ENCODE assay signal across 18 cellular contexts in the genomic region with DNA sequence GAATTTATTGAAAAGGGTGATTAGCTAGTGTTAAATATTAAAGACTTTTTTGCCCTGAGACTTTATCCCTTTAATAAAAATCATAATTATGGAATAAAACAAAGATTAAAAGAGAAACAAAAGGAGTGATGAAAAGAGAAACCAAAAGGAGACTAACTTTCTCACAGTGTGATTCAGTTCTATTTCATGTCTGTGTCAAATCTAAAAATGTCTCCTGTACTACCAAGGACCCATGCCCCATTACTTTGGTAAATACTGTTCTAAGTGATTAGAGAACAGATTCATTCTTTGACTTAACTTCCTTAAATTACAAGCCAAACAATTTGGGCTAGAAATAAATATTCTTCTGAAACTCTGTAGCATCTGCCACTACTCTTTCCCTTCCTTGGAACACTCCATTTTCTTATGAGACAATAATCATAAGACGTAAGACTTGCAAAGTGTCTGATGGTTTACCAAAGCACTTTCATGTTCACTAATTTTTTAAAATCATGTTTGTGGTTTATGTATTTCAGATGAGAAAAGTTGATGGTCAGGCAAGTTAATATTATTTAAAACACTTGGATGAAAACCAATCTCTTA.
A peak's percentile ranks its signal among the peaks of the same experiment; 100 is the strongest.
DNase-seq lines count a peak whose midpoint lies in the region; ATAC-seq and TF ChIP-seq lines count a peak whose summit lies in the region.
"Had no signal": no experiment of that assay in that cellular context is flagged by ENCODE, and none has a peak within 500 bp of the region (broad histone marks: within the 10 kb centered on the region; RNA-seq: fewer than 3 reads in every experiment).

No MANE protein-coding gene starts in this region.

- no peaks in the 10 kb centered on the region for H3K9me3 ChIP-seq in OCI-LY7 (ENCODE audit: low read length)
- H3K9me3 ChIP-seq: SJCRH30, uterus had no signal

- no peak for DNase-seq in OCI-LY7 (ENCODE audit: low spot score)
- no peak for DNase-seq in stimulated activated naive CD4-positive, alpha-beta T cell (lab: John Stamatoyannopoulos, UW)
- no peak for DNase-seq in left ventricle myocardium superior
- DNase-seq in DMS153 (lab: John Stamatoyannopoulos, UW) = no peak
- DNase-seq: activated CD8-positive, alpha-beta memory T cell treated with anti-CD3 and anti-CD28 coated beads for 24 hours; DMS79; mammary epithelial cell; NCI-H1930; NCI-H774; right cardiac atrium; SJCRH30; stimulated activated CD4-positive, alpha-beta T cell treated with anti-CD3 and anti-CD28 coated beads, Interleukin-4, amount 100 ng/mL, for 1 hour; uterus had no signal

- POLR2A ChIA-PET in OCI-LY7 (lab: Charles Lee) = interaction anchor here (0.5 to 2.4 kb wide), 12 partner anchors 12 to 486 kb away, joined by 3 to 12 read pairs (median 3); no protein-coding TSS in a partner anchor

- no peaks in the 10 kb centered on the region for H3K79me2 ChIP-seq in OCI-LY7 (ENCODE audit: insufficient read depth, low read depth, low read length)

- no TSS peak for BruUV-seq in OCI-LY7 (replicated peaks; lab: Mats Ljungman, UMichigan)

- H3K36me3 ChIP-seq in OCI-LY7 (ENCODE audit: insufficient read depth, low read length) = peaks cover 9% of the 10 kb centered on the region; the same call in 1 of the 2 replicates
- H3K36me3 ChIP-seq: SJCRH30, uterus had no signal

- H3K4me3 ChIP-seq in OCI-LY7 (ENCODE audit: low read depth, low read length, poor library complexity, severe bottlenecking) = no peak overlapping the region
- H3K4me3 ChIP-seq: SJCRH30, uterus had no signal

- H3K27ac ChIP-seq in OCI-LY7 (ENCODE audit: low read depth, low read length, poor library complexity, severe bottlenecking) = no peak overlapping the region
- H3K27ac ChIP-seq: SJCRH30 had no signal

- no peaks in the 10 kb centered on the region for H3K9me2 ChIP-seq in OCI-LY7 (ENCODE audit: insufficient read depth, low read length)

- ATAC-seq in GM18502 (IDR thresholded peaks at IDR 0.05; ENCODE audit: poor library complexity, unreplicated experiment) (peak; percentile 71), GM19455 (IDR thresholded peaks at IDR 0.05; ENCODE audit: unreplicated experiment) (peak; percentile 69), HG02852 (IDR thresholded peaks at IDR 0.05; ENCODE audit: unreplicated experiment) (peak; percentile 75), HG03469 (IDR thresholded peaks at IDR 0.05; ENCODE audit: unreplicated experiment) (no peak), left ventricle myocardium superior (no peak)
- ATAC-seq: HCT116, right cardiac atrium had no signal

- TF ChIP-seq CTCF in OCI-LY7 (conservative IDR thresholded peaks at IDR 0.05; ENCODE audit: low read length) = no peak

- H3K4me2 ChIP-seq in OCI-LY7 (ENCODE audit: low read length) = peak overlapping the region; percentile 5; the same call in 1 of the 2 replicates

- CTCF ChIA-PET in OCI-LY7 (lab: Charles Lee; ENCODE audit: unreplicated experiment) = no interaction called here

- no peaks in the 10 kb centered on the region for H4K20me1 ChIP-seq in OCI-LY7 (ENCODE audit: insufficient read depth, low read length)

- H3K4me1 ChIP-seq in OCI-LY7 (ENCODE audit: insufficient read depth, low read length, poor library complexity, severe bottlenecking) = peaks cover 58% of the 10 kb centered on the region
- H3K4me1 ChIP-seq: SJCRH30, uterus had no signal

- no peak overlapping the region for H2AFZ ChIP-seq in OCI-LY7 (ENCODE audit: low read length)

- intact Hi-C loops in OCI-LY7 (cut with micrococcal nuclease; ENCODE audit: unreplicated experiment) (no loop called here), left ventricle myocardium superior (cut with micrococcal nuclease) (no loop called here)

Comparison
In these comparisons a context has a peak if more than half of its experiments do, and no peak if none do; other contexts are left out.
1. ATAC-seq: peak in GM18502 (single experiment), GM19455 (single experiment) and HG02852 (single experiment); none in HG03469 (single experiment) and left ventricle myocardium superior (single experiment).